ENCODE assay signal across 1 cellular context in genomic region chr4:76950846-76951321, GRCh38.
TF ChIP-seq lines count a peak whose summit lies in the region.

No MANE protein-coding gene starts in this region.

TF ChIP-seq in GM12878, 131 proteins besides CTCF, POLR2A, EP300 and RAD21 (continued from another document):
- no peak for TF ChIP-seq BMI1 (IDR thresholded peaks at IDR 0.05; ENCODE audit: borderline replicate concordance)
- peak; percentile 43; the same call in 1 of the 2 replicates for TF ChIP-seq EED (IDR thresholded peaks at IDR 0.05; ENCODE audit: low read depth)
TF ChIP-seq in GM12878: peak in this region for 10.
